Comparison of ENCODE assay signal across 14 cellular contexts in genomic region chr1:33301273-33301984, GRCh38. TPM values are rescaled to one million over a fixed set of nuclear protein-coding genes. Genes with fewer than 3 reads are reported as not detected.
DNase-seq lines count a peak whose midpoint lies in the region; ATAC-seq and TF ChIP-seq lines count a peak whose summit lies in the region.
"Had no signal": no experiment of that assay in that cellular context is flagged by ENCODE, and none has a peak within 500 bp of the region (broad histone marks: within the 10 kb centered on the region; RNA-seq: fewer than 3 reads in every experiment).

No MANE protein-coding gene starts in this region.

- 61 to 75% (median 67%) methylated on average over 4 of the region's 4 CpGs for WGBS in adrenal gland, 4 donors

- peak overlapping the region; percentile 5 for H3K27ac Mint-ChIP-seq in T-helper 1 cell treated with Interleukin-12 subunit alpha and Interleukin-12 subunit beta and Interleukin-4 antibody, amounts not matched to agents 30 μg/mL and 1 μg/mL, for 36 hours
- H3K27ac Mint-ChIP-seq in stimulated activated naive CD8-positive, alpha-beta T cell treated with anti-CD3 and anti-CD28 coated beads, Interleukin-15, amount 100 ng/mL, for 72 hours = no peak overlapping the region

- peaks cover 0 to 17% of the 10 kb centered on the region in 2 donors for H3K36me3 ChIP-seq in adrenal gland (replicated peaks in 1 of 2)

- DNase-seq in T-helper 1 cell (no peak), adrenal gland (peak in 4 of 7 donors; percentile 27 to 73 (median 34)), iris pigment epithelial cell (ENCODE audit: low read depth) (peak; percentile 43), stromal cell of bone marrow (ENCODE audit: low read depth) (peak; percentile 25), DMS 273 treated with DMSO at 0.1 percent for 48 hours (lab: John Stamatoyannopoulos, UW) (no peak), NCI-H1694 treated with DMSO at 0.1 percent for 48 hours (lab: John Stamatoyannopoulos, UW) (no peak)
- DNase-seq in stimulated activated naive CD8-positive, alpha-beta T cell treated with anti-CD3 and anti-CD28 coated beads, Interleukin-15, amount 100 ng/mL, for 72 hours = no peak
- DNase-seq: activated CD4-positive, alpha-beta T cell treated with anti-CD3 and anti-CD28 coated beads for 1 hour; NCI-H2081 treated with DMSO at 0.1 percent for 48 hours had no signal

- intact Hi-C loops in adrenal gland (cut with DNase I) = no loop called here

- no peak for TF ChIP-seq POLR2A in adrenal gland (IDR thresholded peaks at IDR 0.05)

- no peaks in the 10 kb centered on the region for H3K9me3 ChIP-seq in adrenal gland (replicated peaks in 1 of 3)

- no peak for TF ChIP-seq CTCF in adrenal gland (IDR thresholded peaks at IDR 0.05)

- peaks cover 34% of the 10 kb centered on the region for H3K4me1 Mint-ChIP-seq in T-helper 1 cell treated with Interleukin-12 subunit alpha and Interleukin-12 subunit beta and Interleukin-4 antibody, amounts not matched to agents 30 μg/mL and 1 μg/mL, for 36 hours (ENCODE audit: low read depth)
- H3K4me1 Mint-ChIP-seq in stimulated activated naive CD8-positive, alpha-beta T cell treated with anti-CD3 and anti-CD28 coated beads, Interleukin-15, amount 100 ng/mL, for 72 hours = peaks cover 28% of the 10 kb centered on the region
- H3K4me1 Mint-ChIP-seq: activated T-helper 17 cell treated with anti-CD3 and anti-CD28 coated beads, Interleukin-2, amount 50 U/mL, for 72 hours had no signal

- no peak for ATAC-seq in stimulated activated naive CD8-positive, alpha-beta T cell treated with anti-CD3 and anti-CD28 coated beads, Interleukin-15, amount 100 ng/mL, for 72 hours

- H3K9me3 Mint-ChIP-seq in T-helper 1 cell treated with Interleukin-12 subunit alpha and Interleukin-12 subunit beta and Interleukin-4 antibody, amounts not matched to agents 30 μg/mL and 1 μg/mL, for 36 hours = peaks cover 8% of the 10 kb centered on the region
- H3K9me3 Mint-ChIP-seq in stimulated activated naive CD8-positive, alpha-beta T cell treated with anti-CD3 and anti-CD28 coated beads, Interleukin-15, amount 100 ng/mL, for 72 hours = peaks cover 4 to 17% of the 10 kb centered on the region in 2 donors
- H3K9me3 Mint-ChIP-seq: activated T-helper 17 cell treated with anti-CD3 and anti-CD28 coated beads, Interleukin-2, amount 50 U/mL, for 72 hours had no signal

- H3K27me3 Mint-ChIP-seq in T-helper 1 cell treated with Interleukin-12 subunit alpha and Interleukin-12 subunit beta and Interleukin-4 antibody, amounts not matched to agents 30 μg/mL and 1 μg/mL, for 36 hours (ENCODE audit: low read depth) = peaks cover 18% of the 10 kb centered on the region
- peaks cover 7% of the 10 kb centered on the region for H3K27me3 Mint-ChIP-seq in stimulated activated naive CD8-positive, alpha-beta T cell treated with anti-CD3 and anti-CD28 coated beads, Interleukin-15, amount 100 ng/mL, for 72 hours

- no peak overlapping the region for H3K4me3 Mint-ChIP-seq in T-helper 1 cell treated with Interleukin-12 subunit alpha and Interleukin-12 subunit beta and Interleukin-4 antibody, amounts not matched to agents 30 μg/mL and 1 μg/mL, for 36 hours
- no peak overlapping the region for H3K4me3 Mint-ChIP-seq in stimulated activated naive CD8-positive, alpha-beta T cell treated with anti-CD3 and anti-CD28 coated beads, Interleukin-15, amount 100 ng/mL, for 72 hours
- H3K4me3 Mint-ChIP-seq: activated T-helper 17 cell treated with anti-CD3 and anti-CD28 coated beads, Interleukin-2, amount 50 U/mL, for 72 hours had no signal

- no peaks in the 10 kb centered on the region for H3K27me3 ChIP-seq in adrenal gland

- peaks cover 0 to 17% of the 10 kb centered on the region in 2 donors for H3K4me1 ChIP-seq in adrenal gland (replicated peaks in 1 of 2)

- H3K36me3 Mint-ChIP-seq in T-helper 1 cell treated with Interleukin-12 subunit alpha and Interleukin-12 subunit beta and Interleukin-4 antibody, amounts not matched to agents 30 μg/mL and 1 μg/mL, for 36 hours (ENCODE audit: low read depth) = peaks cover 9% of the 10 kb centered on the region

- no peak overlapping the region for H3K4me3 ChIP-seq in adrenal gland

- H3K27ac ChIP-seq in adrenal gland = peak overlapping the region in 2 of 5 donors; percentile 71 to 73
- H3K27ac ChIP-seq: 22Rv1 had no signal

RNA-seq across cellular contexts. Expression of gene A3GALT2, which starts 19.5 kb away (rescaled TPM):
- under 1 TPM in 1 of 8 donors, not detected in 7; 0.49 TPM for total RNA-seq in adrenal gland
- under 1 TPM in 1 of 3 donors, not detected in 2; 0.17 TPM for polyA plus RNA-seq in adrenal gland
- total RNA-seq: activated T-helper 17 cell treated with anti-CD3 and anti-CD28 coated beads, Interleukin-2, amount 50 U/mL, for 72 hours; fibroblast of lung; LHCN-M2 had no signal
- polyA plus RNA-seq: fibroblast of lung had no signal

RNA-seq across cellular contexts. Expression of gene ZNF362, which starts 45.1 kb away (rescaled TPM):
- 10 to 100 TPM; 16.4 to 36.7 (median 25.6) TPM for total RNA-seq in adrenal gland
- polyA plus RNA-seq in adrenal gland = 10 to 100 TPM in 2 of 3 donors, 1 to 10 TPM in 1; 7.8 to 37.3 (median 23.9) TPM

Comparison
In these comparisons a context has a peak if more than half of its experiments do, and no peak if none do; other contexts are left out.
1. DNase-seq: peak in adrenal gland (4 of 7), iris pigment epithelial cell (single experiment) and stromal cell of bone marrow (single experiment); none in T-helper 1 cell (0 of 5), DMS 273 treated with DMSO at 0.1 percent for 48 hours (single experiment), stimulated activated naive CD8-positive, alpha-beta T cell treated with anti-CD3 and anti-CD28 coated beads, Interleukin-15, amount 100 ng/mL, for 72 hours (0 of 2) and NCI-H1694 treated with DMSO at 0.1 percent for 48 hours (single experiment).